ENCODE assay signal across 10 cellular contexts in the genomic region with DNA sequence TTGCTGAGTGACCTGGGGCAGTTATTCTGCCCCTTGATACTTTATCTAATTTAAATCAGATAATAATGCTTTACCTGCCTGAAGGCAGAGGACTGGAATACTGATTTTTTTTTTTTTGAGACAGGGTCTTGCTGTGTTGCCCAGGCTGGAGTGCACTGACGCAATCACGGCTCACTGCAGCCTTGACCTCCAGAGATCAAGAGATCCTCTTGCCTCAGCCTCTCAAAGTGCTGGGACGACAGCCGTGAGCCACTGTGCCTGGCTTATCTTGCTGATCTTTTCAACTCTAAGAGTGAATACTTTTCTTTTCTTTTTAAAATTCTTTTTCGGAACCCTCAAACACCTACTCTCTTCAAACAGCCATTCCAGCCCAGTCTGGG. TPM values are rescaled to one million over a fixed set of nuclear protein-coding genes. Genes with fewer than 3 reads are reported as not detected.
DNase-seq lines count a peak whose midpoint lies in the region; ATAC-seq and TF ChIP-seq lines count a peak whose summit lies in the region.
"Had no signal": no experiment of that assay in that cellular context is flagged by ENCODE, and none has a peak within 500 bp of the region (broad histone marks: within the 10 kb centered on the region; RNA-seq: fewer than 3 reads in every experiment).

No MANE protein-coding gene starts in this region.

- H3K27me3 ChIP-seq in CD8-positive, alpha-beta memory T cell (ENCODE audit: insufficient read depth, low read length, poor library complexity, severe bottlenecking): no peaks in the 10 kb centered on the region
- H3K27me3 ChIP-seq in Panc1 (ENCODE audit: control insufficient read depth, insufficient read depth, low read length) (peaks cover 10% of the 10 kb centered on the region), trophoblast cell (ENCODE audit: insufficient read depth, low read length) (peaks cover 25% of the 10 kb centered on the region)

- no CpG with 5 or more reads among the region's 5 CpGs for WGBS in trophoblast cell (ENCODE audit: extremely low coverage, insufficient coverage, insufficient read length)

- H2BK5ac ChIP-seq in trophoblast cell (ENCODE audit: low read depth, low read length, poor library complexity): no peak overlapping the region

- H3K36me3 Mint-ChIP-seq in CD8-positive, alpha-beta memory T cell: peaks cover 0 to 2% (median 0%) of the 10 kb centered on the region in 3 donors
- peaks cover 7% of the 10 kb centered on the region for H3K36me3 Mint-ChIP-seq in endothelial cell (ENCODE audit: low read depth, unreplicated experiment)

- no peak overlapping the region for H4K12ac ChIP-seq in trophoblast cell (ENCODE audit: low read depth, low read length)

- DNase-seq in CD8-positive, alpha-beta memory T cell: no peak
- DNase-seq in Panc1 (ENCODE audit: low read depth, low spot score): no peak
- no peak for DNase-seq in endothelial cell (ENCODE audit: low spot score)
- peak; percentile 30 to 50 for DNase-seq in trophoblast cell
- no peak for DNase-seq in stimulated activated CD4-positive, alpha-beta T cell treated with anti-CD3 and anti-CD28 coated beads, Interleukin-4, amount 100 ng/mL, for 1 hour
- DNase-seq in KG1 (lab: John Stamatoyannopoulos, UW): no peak
- DNase-seq in HUDEP-2 (lab: John Stamatoyannopoulos, UW; ENCODE audit: unreplicated experiment in 76 of 76): no peak
- DNase-seq: Kasumi-1, RPMI8226 had no signal

- no peak overlapping the region for H2BK12ac ChIP-seq in trophoblast cell (ENCODE audit: low read length)

- in situ Hi-C loops in Panc1 (cut with HindIII; ENCODE audit: low pct_unique_long_range_greater_than_20kb, low sequenced_read_pairs): no loop called here

- H3K79me1 ChIP-seq in trophoblast cell (ENCODE audit: low read length): no peaks in the 10 kb centered on the region

- peak overlapping the region in 5 of 8 donors; percentile 38 to 75 (median 52) for H3K27ac Mint-ChIP-seq in CD8-positive, alpha-beta memory T cell
- H3K27ac Mint-ChIP-seq in endothelial cell (ENCODE audit: unreplicated experiment): no peak overlapping the region

- no peak overlapping the region for H2AFZ ChIP-seq in trophoblast cell (ENCODE audit: insufficient read depth, low read length, poor library complexity)

- no peak overlapping the region for H3K4ac ChIP-seq in trophoblast cell (ENCODE audit: low read depth, low read length)

- H3K14ac ChIP-seq in trophoblast cell (ENCODE audit: low read length): no peak overlapping the region

- CTCF ChIA-PET in CD8-positive, alpha-beta memory T cell (lab: Charles Lee): interaction anchor here (0.6 to 2.6 kb wide), 2 partner anchors 17 to 117 kb away, joined by 3 to 6 read pairs; no protein-coding TSS in a partner anchor
- CTCF ChIA-PET in Panc1 (lab: Charles Lee): no interaction called here

- no peak overlapping the region for H2AK5ac ChIP-seq in trophoblast cell (ENCODE audit: low read length)

- no TSS peak for BruUV-seq in Panc1 (replicated peaks; lab: Mats Ljungman, UMichigan)

- H3K4me1 Mint-ChIP-seq in CD8-positive, alpha-beta memory T cell: peaks cover 33 to 47% (median 37%) of the 10 kb centered on the region in 3 donors
- peaks cover 8% of the 10 kb centered on the region for H3K4me1 Mint-ChIP-seq in endothelial cell (ENCODE audit: unreplicated experiment)

- no peaks in the 10 kb centered on the region for H3K9me3 Mint-ChIP-seq in CD8-positive, alpha-beta memory T cell
- H3K9me3 Mint-ChIP-seq in endothelial cell (ENCODE audit: unreplicated experiment): no peaks in the 10 kb centered on the region

- peak overlapping the region; percentile 97 for H3K4me2 ChIP-seq in trophoblast cell (ENCODE audit: low read length)

- H4K8ac ChIP-seq in trophoblast cell (ENCODE audit: low read depth, low read length): no peak overlapping the region

- no peak overlapping the region for H3K27ac ChIP-seq in CD8-positive, alpha-beta memory T cell (ENCODE audit: low read depth, low read length)
- H3K27ac ChIP-seq in Panc1 (ENCODE audit: low read length): no peak overlapping the region
- no peak overlapping the region for H3K27ac ChIP-seq in trophoblast cell (ENCODE audit: low read depth, low read length)

- peaks cover 0 to 3% of the 10 kb centered on the region in 2 donors for H3K27me3 Mint-ChIP-seq in CD8-positive, alpha-beta memory T cell
- H3K27me3 Mint-ChIP-seq in endothelial cell (ENCODE audit: unreplicated experiment): peaks cover 27% of the 10 kb centered on the region

- no peak overlapping the region for H4K91ac ChIP-seq in trophoblast cell (ENCODE audit: low read depth, low read length)

- H3K4me3 ChIP-seq in CD8-positive, alpha-beta memory T cell (ENCODE audit: low read length): peak overlapping the region; percentile 67
- H3K4me3 ChIP-seq in Panc1 (ENCODE audit: low read depth in 2 of 2, low read length in 2 of 2) (peak overlapping the region; percentile 40 to 58), trophoblast cell (ENCODE audit: low read depth, low read length) (no peak overlapping the region)

- H2BK120ac ChIP-seq in trophoblast cell (ENCODE audit: insufficient read depth, low read length, poor library complexity): no peak overlapping the region

- no peak overlapping the region for H3K18ac ChIP-seq in trophoblast cell (ENCODE audit: low read length)

- no peak overlapping the region for H3K9ac ChIP-seq in trophoblast cell (ENCODE audit: low read length)

- no peak overlapping the region for H3K23ac ChIP-seq in trophoblast cell (ENCODE audit: low read length)

- peaks cover 2% of the 10 kb centered on the region for H3K79me2 ChIP-seq in trophoblast cell (ENCODE audit: control insufficient read depth, insufficient read depth, low read length, poor library complexity)

- intact Hi-C loops in Panc1 (cut with micrococcal nuclease; ENCODE audit: unreplicated experiment): no loop called here

- H3K4me3 Mint-ChIP-seq in CD8-positive, alpha-beta memory T cell: peak overlapping the region; percentile 79 to 90 (median 84)
- H3K4me3 Mint-ChIP-seq in endothelial cell (ENCODE audit: unreplicated experiment): peak overlapping the region; percentile 77

- H3K9me3 ChIP-seq in CD8-positive, alpha-beta memory T cell (ENCODE audit: low read length): no peaks in the 10 kb centered on the region
- no peaks in the 10 kb centered on the region for H3K9me3 ChIP-seq in Panc1 (ENCODE audit: control insufficient read depth, insufficient read depth, low read depth, low read length)
- no peaks in the 10 kb centered on the region for H3K9me3 ChIP-seq in trophoblast cell (ENCODE audit: insufficient read depth, low read depth, low read length)

- no peaks in the 10 kb centered on the region for H3K4me1 ChIP-seq in CD8-positive, alpha-beta memory T cell (ENCODE audit: insufficient read depth, low read length)
- H3K4me1 ChIP-seq in Panc1 (ENCODE audit: control insufficient read depth, insufficient read depth, low read length) (no peaks in the 10 kb centered on the region; the same call in 1 of the 2 replicates), trophoblast cell (ENCODE audit: control insufficient read depth in 1 of 2, insufficient read depth in 2 of 2, low read length in 2 of 2) (peaks cover 6 to 7% of the 10 kb centered on the region in 2 experiments)

- POLR2A ChIA-PET in CD8-positive, alpha-beta memory T cell (lab: Charles Lee): no interaction called here
- POLR2A ChIA-PET in Panc1 (lab: Charles Lee): no interaction called here

- no peaks in the 10 kb centered on the region for H3K36me3 ChIP-seq in CD8-positive, alpha-beta memory T cell (ENCODE audit: insufficient read depth, low read length)
- H3K36me3 ChIP-seq in Panc1 (ENCODE audit: control insufficient read depth, insufficient read depth, low read length) (no peaks in the 10 kb centered on the region), trophoblast cell (ENCODE audit: control insufficient read depth in 1 of 2, insufficient read depth in 2 of 2, low read length in 2 of 2) (no peaks in the 10 kb centered on the region)

- TF ChIP-seq CTCF in Panc1 (IDR thresholded peaks at IDR 0.05) (no peak), endothelial cell (IDR thresholded peaks at IDR 0.05; ENCODE audit: unreplicated experiment) (no peak)

- ATAC-seq in Panc1 (no peak), GM21825 (IDR thresholded peaks at IDR 0.05; ENCODE audit: unreplicated experiment) (no peak)

RNA-seq across cellular contexts. Expression of a gene that starts 0.7 kb away (rescaled TPM):
- 1 to 10 TPM; 3.1 to 3.5 TPM for total RNA-seq in CD8-positive, alpha-beta memory T cell
- polyA plus RNA-seq in CD8-positive, alpha-beta memory T cell: 6.9 TPM
- total RNA-seq in Panc1 (2021; ENCODE audit: unreplicated experiment) (2.3 TPM), endothelial cell (ENCODE audit: unreplicated experiment) (4.2 TPM)
- 3.3 TPM for polyA plus RNA-seq in Panc1 (2012; ENCODE audit: insufficient read length)
- polyA plus RNA-seq in trophoblast cell (2013): 7.0 and 7.6 TPM in 2 replicates

RNA-seq across cellular contexts. Expression of a gene that starts 57.6 kb away (rescaled TPM):
- 10 to 100 TPM; 14.0 to 14.7 TPM for total RNA-seq in CD8-positive, alpha-beta memory T cell
- polyA plus RNA-seq in CD8-positive, alpha-beta memory T cell: 5.9 TPM
- total RNA-seq in Panc1 (2021; ENCODE audit: unreplicated experiment) (9.8 TPM), endothelial cell (ENCODE audit: unreplicated experiment) (13.3 TPM)
- polyA plus RNA-seq in Panc1 (2012; ENCODE audit: insufficient read length): 6.5 TPM
- 16.0 and 17.0 TPM in 2 replicates for polyA plus RNA-seq in trophoblast cell (2013)

Comparison
In these comparisons a context has a peak if more than half of its experiments do, and no peak if none do; other contexts are left out.
1. DNase-seq: peak in trophoblast cell (2 of 2); none in CD8-positive, alpha-beta memory T cell (0 of 5), Panc1 (single experiment), endothelial cell (single experiment), stimulated activated CD4-positive, alpha-beta T cell treated with anti-CD3 and anti-CD28 coated beads, Interleukin-4, amount 100 ng/mL, for 1 hour (single experiment), KG1 (single experiment) and HUDEP-2 (0 of 76).